13 cellular contexts compared by ENCODE assay signal in genomic region chr3:133447751-133448477, GRCh38. TPM values are rescaled to one million over a fixed set of nuclear protein-coding genes. Genes with fewer than 3 reads are reported as not detected.
DNase-seq lines count a peak whose midpoint lies in the region; ATAC-seq and TF ChIP-seq lines count a peak whose summit lies in the region.
"Had no signal": no experiment of that assay in that cellular context is flagged by ENCODE, and none has a peak within 500 bp of the region (broad histone marks: within the 10 kb centered on the region; RNA-seq: fewer than 3 reads in every experiment).

No MANE protein-coding gene starts in this region.

- peak overlapping the region; percentile 13 for H3K4me3 Mint-ChIP-seq in CD4-positive, alpha-beta T cell
- H3K4me3 Mint-ChIP-seq in T-helper 17 cell, result peak overlapping the region; percentile 66
- peak overlapping the region in 1 of 5 donors; percentile 27 for H3K4me3 Mint-ChIP-seq in immature natural killer cell

- no peak for DNase-seq in CD4-positive, alpha-beta T cell
- DNase-seq in T-helper 17 cell (no peak), left colon (no peak), C1 segment of cervical spinal cord (lab: John Stamatoyannopoulos, UW) (no peak), immature natural killer cell (no peak), GM19238 (ENCODE audit: insufficient read length, low spot score) (no peak)
- DNase-seq: NCI-H1105 treated with DMSO at 0.1 percent for 48 hours, SJCRH30 had no signal

- no peaks in the 10 kb centered on the region for H3K9me3 Mint-ChIP-seq in CD4-positive, alpha-beta T cell
- no peaks in the 10 kb centered on the region for H3K9me3 Mint-ChIP-seq in immature natural killer cell

- CTCF ChIA-PET in CD4-positive, alpha-beta T cell (lab: Charles Lee), result no interaction called here

- POLR2A ChIA-PET in CD4-positive, alpha-beta T cell (lab: Charles Lee), result interaction anchor here (0.7 to 1.6 kb wide), 3 partner anchors 9 to 127 kb away, joined by 3 to 13 read pairs (median 3); partner anchors contain the start of gene CDV3

- H3K27ac ChIP-seq in CD4-positive, alpha-beta T cell (ENCODE audit: low read depth, low read length), result no peak overlapping the region
- H3K27ac ChIP-seq: SJCRH30 had no signal

- no peaks in the 10 kb centered on the region for H3K36me3 Mint-ChIP-seq in CD4-positive, alpha-beta T cell (ENCODE audit: low read depth)
- H3K36me3 Mint-ChIP-seq in T-helper 17 cell (ENCODE audit: low read depth) (no peaks in the 10 kb centered on the region), immature natural killer cell (no peaks in the 10 kb centered on the region)

- peaks cover 31% of the 10 kb centered on the region for H3K4me1 Mint-ChIP-seq in CD4-positive, alpha-beta T cell (ENCODE audit: low read depth)
- H3K4me1 Mint-ChIP-seq in T-helper 17 cell, result peaks cover 25% of the 10 kb centered on the region
- H3K4me1 Mint-ChIP-seq in immature natural killer cell, result no peaks in the 10 kb centered on the region

- H3K27ac Mint-ChIP-seq in CD4-positive, alpha-beta T cell, result peak overlapping the region; percentile 75
- H3K27ac Mint-ChIP-seq in T-helper 17 cell (peak overlapping the region; percentile 91), immature natural killer cell (peak overlapping the region in 2 of 6 donors; percentile 40 to 83)

- intact Hi-C loops in CD4-positive, alpha-beta T cell (cut with DNase I, micrococcal nuclease), result no loop called here
- intact Hi-C loops in left colon (cut with DNase I, micrococcal nuclease), result no loop called here

- no peaks in the 10 kb centered on the region for H3K9me3 ChIP-seq in CD4-positive, alpha-beta T cell (ENCODE audit: control insufficient read depth, low read length)
- H3K9me3 ChIP-seq in T-helper 17 cell (ENCODE audit: control insufficient read depth, low read length, poor library complexity, severe bottlenecking), result no peaks in the 10 kb centered on the region
- H3K9me3 ChIP-seq: SJCRH30 had no signal

- H3K27me3 Mint-ChIP-seq in CD4-positive, alpha-beta T cell, result no peaks in the 10 kb centered on the region
- no peaks in the 10 kb centered on the region for H3K27me3 Mint-ChIP-seq in T-helper 17 cell
- peaks cover 1 to 2% (median 2%) of the 10 kb centered on the region in 3 donors for H3K27me3 Mint-ChIP-seq in immature natural killer cell (ENCODE audit: low read depth in 3 of 3)

- no peaks in the 10 kb centered on the region for H3K27me3 ChIP-seq in CD4-positive, alpha-beta T cell (ENCODE audit: control insufficient read depth, insufficient read depth, low read length)
- H3K27me3 ChIP-seq: SJCRH30 had no signal

- no peak for ATAC-seq in CD4-positive, alpha-beta T cell (ENCODE audit: poor library complexity)
- ATAC-seq in GM18909 (IDR thresholded peaks at IDR 0.05; ENCODE audit: poor library complexity, unreplicated experiment), result peak; percentile 31
- ATAC-seq in HG03103 (IDR thresholded peaks at IDR 0.05; ENCODE audit: low read depth, unreplicated experiment), result peak; percentile 35
- ATAC-seq in T-helper 17 cell, result no peak
- ATAC-seq in left colon, result no peak

- TF ChIP-seq CTCF in CD4-positive, alpha-beta T cell (IDR thresholded peaks at IDR 0.05), result no peak

RNA-seq across cellular contexts. Expression of gene BFSP2, which starts 48.1 kb away (rescaled TPM):
- total RNA-seq in CD4-positive, alpha-beta T cell, result not detected
- total RNA-seq in T-helper 17 cell, result 1 to 10 TPM; 1.2 to 1.5 TPM
- not detected for total RNA-seq in left colon
- under 1 TPM in 1 of 3 donors, not detected in 2; 0.83 TPM for polyA plus RNA-seq in immature natural killer cell
- total RNA-seq: glomerular endothelial cell, mononuclear cell, SJCRH30, smooth muscle cell had no signal
- polyA plus RNA-seq: smooth muscle cell had no signal

Comparison
In these comparisons a context has a peak if more than half of its experiments do, and no peak if none do; other contexts are left out.
1. ATAC-seq: peak in GM18909 (single experiment) and HG03103 (single experiment); none in CD4-positive, alpha-beta T cell (single experiment), T-helper 17 cell (single experiment) and left colon (single experiment).